In genomic region chr19:49366110-49366509, GRCh38 we compare ENCODE assay signal across 1 cellular context.
TF ChIP-seq lines count a peak whose summit lies in the region.

No MANE protein-coding gene starts in this region.

TF ChIP-seq in K562, 482 proteins besides CTCF, POLR2A, EP300 and RAD21:
- TF ChIP-seq, protein P1, sequence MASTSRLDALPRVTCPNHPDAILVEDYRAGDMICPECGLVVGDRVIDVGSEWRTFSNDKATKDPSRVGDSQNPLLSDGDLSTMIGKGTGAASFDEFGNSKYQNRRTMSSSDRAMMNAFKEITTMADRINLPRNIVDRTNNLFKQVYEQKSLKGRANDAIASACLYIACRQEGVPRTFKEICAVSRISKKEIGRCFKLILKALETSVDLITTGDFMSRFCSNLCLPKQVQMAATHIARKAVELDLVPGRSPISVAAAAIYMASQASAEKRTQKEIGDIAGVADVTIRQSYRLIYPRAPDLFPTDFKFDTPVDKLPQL (IDR thresholded peaks at IDR 0.05; ENCODE audit: extremely low read depth, insufficient read length): no peak
- TF ChIP-seq SRSF1 (IDR thresholded peaks at IDR 0.05; ENCODE audit: low read depth, low read length) (no peak), HINFP (tag; conservative IDR thresholded peaks at IDR 0.05; ENCODE audit: low read depth) (no peak), ZNF23 (CRISPR knock-in tag; IDR thresholded peaks at IDR 0.05) (no peak), ZNF609 (CRISPR knock-in tag; IDR thresholded peaks at IDR 0.05; ENCODE audit: borderline replicate concordance) (no peak), NR1H2 (CRISPR knock-in tag; IDR thresholded peaks at IDR 0.05) (no peak), ZNF263 (CRISPR knock-in tag; IDR thresholded peaks at IDR 0.05; ENCODE audit: borderline replicate concordance) (no peak), BCL6 (CRISPR knock-in tag; IDR thresholded peaks at IDR 0.05) (no peak), POLR2H (tag; IDR thresholded peaks at IDR 0.05; ENCODE audit: low read depth) (no peak), TEAD4 (IDR thresholded peaks at IDR 0.05; ENCODE audit: low read length) (no peak), TEAD4 (CRISPR knock-in tag; IDR thresholded peaks at IDR 0.05; ENCODE audit: borderline replicate concordance) (no peak), NKRF (IDR thresholded peaks at IDR 0.05; ENCODE audit: borderline replicate concordance) (no peak), SMARCA5 (IDR thresholded peaks at IDR 0.05) (peak; percentile 46; the same call in 1 of the 2 replicates), BCOR (IDR thresholded peaks at IDR 0.05) (peak; percentile 97), MIER1 (IDR thresholded peaks at IDR 0.05; ENCODE audit: low read depth) (no peak), GTF2F1 (IDR thresholded peaks at IDR 0.05; ENCODE audit: low read depth, low read length) (no peak), NONO (IDR thresholded peaks at IDR 0.05; ENCODE audit: low read depth in 2 of 2, low read length in 1 of 2) (no peak), ZNF436 (CRISPR knock-in tag; IDR thresholded peaks at IDR 0.05) (no peak), PREB (CRISPR knock-in tag; IDR thresholded peaks at IDR 0.05) (no peak), GATA2 (CRISPR knock-in tag; IDR thresholded peaks at IDR 0.05) (no peak), ARID3B (CRISPR knock-in tag; IDR thresholded peaks at IDR 0.05; ENCODE audit: borderline replicate concordance) (no peak), RBM25 (IDR thresholded peaks at IDR 0.05; ENCODE audit: low read depth, low read length, severe bottlenecking) (peak; percentile 78), PHF20 (IDR thresholded peaks at IDR 0.05; ENCODE audit: partially characterized antibody) (peak; percentile 49), RBM17 (IDR thresholded peaks at IDR 0.05; ENCODE audit: borderline replicate concordance, low read depth, low read length) (no peak), ESRRA (IDR thresholded peaks at IDR 0.05; ENCODE audit: borderline replicate concordance, low read depth) (no peak), MAZ (CRISPR knock-in tag; conservative IDR thresholded peaks at IDR 0.05 in 1 of 2, IDR thresholded peaks at IDR 0.05 in 1 of 2) (no peak), AFF1 (IDR thresholded peaks at IDR 0.05; ENCODE audit: low read depth in 1 of 2, partially characterized antibody in 2 of 2) (no peak), STAT5B (CRISPR knock-in tag; IDR thresholded peaks at IDR 0.05) (no peak), CBX1 (IDR thresholded peaks at IDR 0.05; ENCODE audit: low read depth) (peak; percentile 63; the same call in 1 of the 2 replicates), RCOR1 (IDR thresholded peaks at IDR 0.05; ENCODE audit: borderline replicate concordance in 1 of 2, low read depth in 2 of 2, low read length in 2 of 2) (0 out of 4 replicates have a peak, but pooled peaks of 1 of the 2 experiments have one; percentile 16), HDAC2 (IDR thresholded peaks at IDR 0.05) (peak; percentile 67; the same call in 1 of the 2 replicates), SMARCC2 (IDR thresholded peaks at IDR 0.05; ENCODE audit: low read depth) (no peak), RBBP5 (IDR thresholded peaks at IDR 0.05; ENCODE audit: borderline replicate concordance, insufficient read depth, low read length, poor library complexity, severe bottlenecking) (no peak), ADNP (tag; IDR thresholded peaks at IDR 0.05) (peak; percentile 84), KDM1A (IDR thresholded peaks at IDR 0.05) (peak; percentile 72 to 73; a peak in 3 of 4 replicates), ZBED1 (IDR thresholded peaks at IDR 0.05) (no peak)
- TF ChIP-seq, protein P2, sequence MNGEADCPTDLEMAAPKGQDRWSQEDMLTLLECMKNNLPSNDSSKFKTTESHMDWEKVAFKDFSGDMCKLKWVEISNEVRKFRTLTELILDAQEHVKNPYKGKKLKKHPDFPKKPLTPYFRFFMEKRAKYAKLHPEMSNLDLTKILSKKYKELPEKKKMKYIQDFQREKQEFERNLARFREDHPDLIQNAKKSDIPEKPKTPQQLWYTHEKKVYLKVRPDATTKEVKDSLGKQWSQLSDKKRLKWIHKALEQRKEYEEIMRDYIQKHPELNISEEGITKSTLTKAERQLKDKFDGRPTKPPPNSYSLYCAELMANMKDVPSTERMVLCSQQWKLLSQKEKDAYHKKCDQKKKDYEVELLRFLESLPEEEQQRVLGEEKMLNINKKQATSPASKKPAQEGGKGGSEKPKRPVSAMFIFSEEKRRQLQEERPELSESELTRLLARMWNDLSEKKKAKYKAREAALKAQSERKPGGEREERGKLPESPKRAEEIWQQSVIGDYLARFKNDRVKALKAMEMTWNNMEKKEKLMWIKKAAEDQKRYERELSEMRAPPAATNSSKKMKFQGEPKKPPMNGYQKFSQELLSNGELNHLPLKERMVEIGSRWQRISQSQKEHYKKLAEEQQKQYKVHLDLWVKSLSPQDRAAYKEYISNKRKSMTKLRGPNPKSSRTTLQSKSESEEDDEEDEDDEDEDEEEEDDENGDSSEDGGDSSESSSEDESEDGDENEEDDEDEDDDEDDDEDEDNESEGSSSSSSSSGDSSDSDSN (IDR thresholded peaks at IDR 0.05; ENCODE audit: borderline replicate concordance in 1 of 2, low read depth in 2 of 2, low read length in 2 of 2): no peak
- TF ChIP-seq, protein P3, sequence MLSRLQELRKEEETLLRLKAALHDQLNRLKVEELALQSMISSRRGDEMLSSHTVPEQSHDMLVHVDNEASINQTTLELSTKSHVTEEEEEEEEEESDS (CRISPR knock-in tag; IDR thresholded peaks at IDR 0.05): no peak
- TF ChIP-seq, protein P4, sequence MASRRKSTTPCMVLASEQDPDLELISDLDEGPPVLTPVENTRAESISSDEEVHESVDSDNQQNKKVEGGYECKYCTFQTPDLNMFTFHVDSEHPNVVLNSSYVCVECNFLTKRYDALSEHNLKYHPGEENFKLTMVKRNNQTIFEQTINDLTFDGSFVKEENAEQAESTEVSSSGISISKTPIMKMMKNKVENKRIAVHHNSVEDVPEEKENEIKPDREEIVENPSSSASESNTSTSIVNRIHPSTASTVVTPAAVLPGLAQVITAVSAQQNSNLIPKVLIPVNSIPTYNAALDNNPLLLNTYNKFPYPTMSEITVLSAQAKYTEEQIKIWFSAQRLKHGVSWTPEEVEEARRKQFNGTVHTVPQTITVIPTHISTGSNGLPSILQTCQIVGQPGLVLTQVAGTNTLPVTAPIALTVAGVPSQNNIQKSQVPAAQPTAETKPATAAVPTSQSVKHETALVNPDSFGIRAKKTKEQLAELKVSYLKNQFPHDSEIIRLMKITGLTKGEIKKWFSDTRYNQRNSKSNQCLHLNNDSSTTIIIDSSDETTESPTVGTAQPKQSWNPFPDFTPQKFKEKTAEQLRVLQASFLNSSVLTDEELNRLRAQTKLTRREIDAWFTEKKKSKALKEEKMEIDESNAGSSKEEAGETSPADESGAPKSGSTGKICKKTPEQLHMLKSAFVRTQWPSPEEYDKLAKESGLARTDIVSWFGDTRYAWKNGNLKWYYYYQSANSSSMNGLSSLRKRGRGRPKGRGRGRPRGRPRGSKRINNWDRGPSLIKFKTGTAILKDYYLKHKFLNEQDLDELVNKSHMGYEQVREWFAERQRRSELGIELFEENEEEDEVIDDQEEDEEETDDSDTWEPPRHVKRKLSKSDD (conservative IDR thresholded peaks at IDR 0.05; ENCODE audit: low read length): no peak
